In the genomic region with DNA sequence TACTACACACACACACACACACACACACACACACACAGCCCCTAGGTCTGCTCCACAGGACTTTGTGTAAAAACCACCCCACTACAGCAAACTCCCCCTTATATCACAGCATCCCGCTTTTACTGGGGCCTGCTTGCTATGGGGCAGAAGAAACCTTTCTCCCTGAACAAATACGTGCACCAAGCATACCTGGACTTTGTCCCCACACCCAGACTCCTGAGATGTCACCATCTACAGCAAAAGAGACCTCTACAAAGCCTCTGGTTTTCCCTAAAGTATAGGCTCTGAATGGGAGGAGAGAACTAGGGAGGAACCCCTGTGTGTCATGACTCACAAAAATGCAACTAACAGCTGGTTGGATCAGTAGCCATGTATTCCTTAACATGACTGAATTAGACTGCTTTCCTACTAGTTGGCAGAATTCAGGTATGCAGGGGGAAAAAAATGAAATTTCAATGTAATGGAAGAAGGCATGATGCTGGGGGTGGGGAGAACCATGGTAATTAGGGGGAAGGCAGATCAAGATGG, we compare ENCODE assay signal across 28 cellular contexts. TPM values are rescaled to one million over a fixed set of nuclear protein-coding genes. Genes with fewer than 3 reads are reported as not detected.
DNase-seq lines count a peak whose midpoint lies in the region; ATAC-seq and TF ChIP-seq lines count a peak whose summit lies in the region.
"Had no signal": no experiment of that assay in that cellular context is flagged by ENCODE, and none has a peak within 500 bp of the region (broad histone marks: within the 10 kb centered on the region; RNA-seq: fewer than 3 reads in every experiment).

No MANE protein-coding gene starts in this region.

- peaks cover 29% of the 10 kb centered on the region for H3K4me1 ChIP-seq in mammary epithelial cell (ENCODE audit: insufficient read depth, low read length)
- H3K4me1 ChIP-seq in spleen = peaks cover 13 to 88% (median 41%) of the 10 kb centered on the region in 6 donors
- H3K4me1 ChIP-seq: ascending aorta, sigmoid colon had no signal

- intact Hi-C loops in mammary epithelial cell (cut with micrococcal nuclease) = loop anchor here (1.0 kb wide), 1 partner anchor 67 kb away; no protein-coding TSS in a partner anchor
- intact Hi-C loops in MCF 10A (cut with micrococcal nuclease) = loop anchor here (5.0 kb wide), 1 partner anchor 53 kb away; no protein-coding TSS in a partner anchor
- intact Hi-C loops in left colon (cut with DNase I, micrococcal nuclease) = no loop called here
- intact Hi-C loops in spleen (cut with DNase I; ENCODE audit: low total_unique reads) = no loop called here
- intact Hi-C loops in Calu3 (cut with micrococcal nuclease; ENCODE audit: unreplicated experiment) = no loop called here

- H3K36me3 ChIP-seq in mammary epithelial cell (ENCODE audit: insufficient read depth, low read length) (no peaks in the 10 kb centered on the region), spleen (no peaks in the 10 kb centered on the region)
- H3K36me3 ChIP-seq: ascending aorta, sigmoid colon had no signal

- WGBS in mammary epithelial cell (ENCODE audit: low coverage, missing lambda C conversion rate) = 96% methylated on average over 2 of the region's 2 CpGs
- 93 to 98% (median 95%) methylated on average over 2 of the region's 2 CpGs for WGBS in spleen, 5 donors

- POLR2A ChIA-PET in MCF 10A (lab: Yijun Ruan, JAX) = interaction anchor here (0.7 to 1.1 kb wide), 3 partner anchors 9 to 72 kb away, joined by 3 to 4 read pairs (median 3); no protein-coding TSS in a partner anchor

- H3K4me3 Mint-ChIP-seq in MCF 10A (ENCODE audit: unreplicated experiment) (no peak overlapping the region), T-helper 17 cell (no peak overlapping the region), Calu3 (ENCODE audit: low read depth, unreplicated experiment) (no peak overlapping the region)
- H3K4me3 Mint-ChIP-seq: activated CD4-positive, alpha-beta memory T cell treated with anti-CD3 and anti-CD28 coated beads, Interleukin-2, amount 10 ng/mL, durations not matched to agents 7 days and 5 days; activated naive CD8-positive, alpha-beta T cell; B cell; central memory CD8-positive, alpha-beta T cell; HFFc6; nephron progenitor cell had no signal

- DNase-seq in mammary epithelial cell (peak; percentile 37), MCF 10A (ENCODE audit: unreplicated experiment) (no peak), T-helper 17 cell (no peak), left colon (peak in 1 of 2 donors; percentile 23), spleen (no peak), SW 1271 (lab: John Stamatoyannopoulos, UW) (no peak), Calu3 (no peak)
- DNase-seq: 8988T; activated CD4-positive, alpha-beta memory T cell treated with anti-CD3 and anti-CD28 coated beads, Interleukin-2, amount 10 ng/mL, durations not matched to agents 7 days and 5 days; Caco-2; dorsolateral prefrontal cortex; foreskin melanocyte; HFFc6; hypothalamus; NCI-H510A treated with DMSO at 0.1 percent for 48 hours; nephron progenitor cell; posterior cingulate gyrus; SIG-M5; sigmoid colon; stimulated activated CD8-positive, alpha-beta memory T cell treated with anti-CD3 and anti-CD28 coated beads, Interleukin-4, amount 100 ng/mL, for 48 hours; trophoblast cell had no signal

- H3K4me1 Mint-ChIP-seq in MCF 10A (ENCODE audit: insufficient read depth, unreplicated experiment) (peaks cover 40% of the 10 kb centered on the region), T-helper 17 cell (peaks cover 26% of the 10 kb centered on the region), Calu3 (ENCODE audit: low read depth, unreplicated experiment) (peaks cover 22% of the 10 kb centered on the region)

- BruUV-seq in mammary epithelial cell (replicated peaks; lab: Mats Ljungman, UMichigan) (no TSS peak), MCF 10A (replicated peaks; lab: Mats Ljungman, UMichigan) (no TSS peak), Calu3 (replicated peaks; lab: Mats Ljungman, UMichigan) (no TSS peak)

- no peak overlapping the region for H3K27ac ChIP-seq in mammary epithelial cell (ENCODE audit: insufficient read depth, low read depth, low read length)
- H3K27ac ChIP-seq in spleen = peak overlapping the region in 6 of 8 donors; percentile 58 to 87 (median 79)
- H3K27ac ChIP-seq: ascending aorta, dorsolateral prefrontal cortex, sigmoid colon had no signal

- TF ChIP-seq POLR2A in spleen (IDR thresholded peaks at IDR 0.05) = no peak

- in situ Hi-C loops in mammary epithelial cell (cut with MboI; ENCODE audit: low sequenced_read_pairs in 2 of 2) = no loop called here

- TF ChIP-seq CTCF in mammary epithelial cell (conservative IDR thresholded peaks at IDR 0.05 in 1 of 2, IDR thresholded peaks at IDR 0.05 in 1 of 2; ENCODE audit: extremely low read depth in 1 of 2, insufficient read depth in 1 of 2, low read depth in 1 of 2, low read length in 2 of 2) (no peak), MCF 10A (IDR thresholded peaks at IDR 0.05; ENCODE audit: unreplicated experiment) (no peak), spleen (IDR thresholded peaks at IDR 0.05 in 8 of 11, conservative IDR thresholded peaks at IDR 0.05 in 3 of 11) (no peak), Calu3 (IDR thresholded peaks at IDR 0.05; ENCODE audit: unreplicated experiment) (no peak)

- H3K4me2 ChIP-seq in mammary epithelial cell (ENCODE audit: insufficient read depth, low read depth, low read length) = no peak overlapping the region

- H3K36me3 Mint-ChIP-seq in MCF 10A (ENCODE audit: insufficient read depth, unreplicated experiment) = no peaks in the 10 kb centered on the region
- H3K36me3 Mint-ChIP-seq in T-helper 17 cell (ENCODE audit: low read depth) = no peaks in the 10 kb centered on the region
- H3K36me3 Mint-ChIP-seq in Calu3 (ENCODE audit: insufficient read depth, unreplicated experiment) = no peaks in the 10 kb centered on the region
- H3K36me3 Mint-ChIP-seq: activated naive CD8-positive, alpha-beta T cell had no signal

- no peak overlapping the region for H2AFZ ChIP-seq in mammary epithelial cell (ENCODE audit: low read depth, low read length)

- H3K9me3 ChIP-seq in mammary epithelial cell (replicated peaks; ENCODE audit: insufficient read depth, low read length) (no peaks in the 10 kb centered on the region), T-helper 17 cell (ENCODE audit: control insufficient read depth, low read length, poor library complexity, severe bottlenecking) (no peaks in the 10 kb centered on the region), spleen (no peaks in the 10 kb centered on the region)
- H3K9me3 ChIP-seq: ascending aorta, Caco-2, sigmoid colon had no signal

- H3K27me3 Mint-ChIP-seq in MCF 10A (ENCODE audit: insufficient read depth, unreplicated experiment) (no peaks in the 10 kb centered on the region), T-helper 17 cell (peaks cover 4% of the 10 kb centered on the region), Calu3 (ENCODE audit: unreplicated experiment) (peaks cover 55% of the 10 kb centered on the region)
- H3K27me3 Mint-ChIP-seq: B cell; central memory CD8-positive, alpha-beta T cell had no signal

- H4K20me1 ChIP-seq in mammary epithelial cell (ENCODE audit: insufficient read depth, low read length) = no peaks in the 10 kb centered on the region

- no peaks in the 10 kb centered on the region for H3K79me2 ChIP-seq in mammary epithelial cell (ENCODE audit: insufficient read depth, low read length)

- H3K27me3 ChIP-seq in mammary epithelial cell (ENCODE audit: insufficient read depth, low read length) (no peaks in the 10 kb centered on the region), spleen (replicated peaks in 1 of 7) (no peaks in the 10 kb centered on the region)
- H3K27me3 ChIP-seq: ascending aorta, dorsolateral prefrontal cortex, sigmoid colon had no signal

- no peak for ATAC-seq in T-helper 17 cell
- peak; percentile 11 for ATAC-seq in left colon
- ATAC-seq in GM18517 (IDR thresholded peaks at IDR 0.05; ENCODE audit: unreplicated experiment) = no peak

- CTCF ChIA-PET in mammary epithelial cell (lab: Charles Lee; ENCODE audit: low non-redundant PET) (interaction anchor here (0.6 kb wide), 2 partner anchors 49 to 68 kb away, joined by 3 read pairs; no protein-coding TSS in a partner anchor), MCF 10A (lab: Yijun Ruan, JAX) (interaction anchor here (0.7 to 3.3 kb wide), 2 partner anchors 55 to 147 kb away, joined by 3 to 8 read pairs; no protein-coding TSS in a partner anchor), Calu3 (lab: Charles Lee) (no interaction called here)

- dilution Hi-C loops in mammary epithelial cell (cut with HindIII; ENCODE audit: low sequenced_read_pairs) = no loop called here

- H3K27ac Mint-ChIP-seq in MCF 10A (ENCODE audit: low read depth, unreplicated experiment) (no peak overlapping the region), T-helper 17 cell (peak overlapping the region; percentile 47), Calu3 (ENCODE audit: unreplicated experiment) (no peak overlapping the region)
- H3K27ac Mint-ChIP-seq: activated CD4-positive, alpha-beta memory T cell treated with anti-CD3 and anti-CD28 coated beads, Interleukin-2, amount 10 ng/mL, durations not matched to agents 7 days and 5 days; activated naive CD8-positive, alpha-beta T cell; activated T-helper 2 cell treated with anti-CD3 and anti-CD28 coated beads, Interferon-gamma antibody, Interleukin-2, Interleukin-4, amounts not matched to agents 10 μg/mL and 5 μg/mL and 100 μg/mL, durations not matched to agents 14 hours and 24 hours and 36 hours; B cell; HFFc6; nephron progenitor cell had no signal

- H3K9me3 Mint-ChIP-seq in MCF 10A (ENCODE audit: unreplicated experiment) (no peaks in the 10 kb centered on the region), Calu3 (ENCODE audit: low read depth, unreplicated experiment) (no peaks in the 10 kb centered on the region)
- H3K9me3 Mint-ChIP-seq: activated CD4-positive, alpha-beta memory T cell treated with anti-CD3 and anti-CD28 coated beads, Interleukin-2, amount 10 ng/mL, durations not matched to agents 7 days and 5 days; activated T-helper 2 cell treated with anti-CD3 and anti-CD28 coated beads, Interferon-gamma antibody, Interleukin-2, Interleukin-4, amounts not matched to agents 10 μg/mL and 5 μg/mL and 100 μg/mL, durations not matched to agents 14 hours and 24 hours and 36 hours; central memory CD8-positive, alpha-beta T cell; HFFc6; nephron progenitor cell had no signal

- H3K4me3 ChIP-seq in mammary epithelial cell (replicated peaks in 1 of 3; ENCODE audit: insufficient read depth in 1 of 3, low read depth in 2 of 3, low read length in 3 of 3) (no peak overlapping the region), spleen (no peak overlapping the region)
- H3K4me3 ChIP-seq: ascending aorta, dorsolateral prefrontal cortex, K562, sigmoid colon had no signal

- no peak overlapping the region for H3K9ac ChIP-seq in mammary epithelial cell (ENCODE audit: insufficient read depth, low read length)

RNA-seq across cellular contexts. Expression of a gene that starts 46.0 kb away (rescaled TPM):
- total RNA-seq in mammary epithelial cell = 1 to 10 TPM in 1 of 2 donors, under 1 TPM in 1; 0.82 to 2.3 TPM
- polyA plus RNA-seq in mammary epithelial cell = 0.80 TPM
- not detected for polyA minus RNA-seq in mammary epithelial cell
- 4.6 and 6.8 TPM in 2 replicates for total RNA-seq in MCF 10A (2022)
- 1 to 10 TPM; 1.6 to 2.7 TPM for total RNA-seq in T-helper 17 cell
- total RNA-seq in left colon = 10 to 100 TPM; 48.8 to 58.3 TPM
- 10 to 100 TPM; 12.2 to 38.3 (median 20.6) TPM for total RNA-seq in spleen
- 1 to 10 TPM; 4.9 to 7.6 (median 6.0) TPM for polyA plus RNA-seq in spleen
- total RNA-seq in Calu3 (2022) = 1.1 and 1.5 TPM in 2 replicates

Comparison
In these comparisons a context has a peak if more than half of its experiments do, and no peak if none do; other contexts are left out.
1. intact Hi-C loops: an anchor here in mammary epithelial cell (1.0 kb wide) and MCF 10A (5.0 kb wide); none called in left colon, spleen and Calu3.